In genomic region chr13:43544011-43544410, GRCh38 we compare ENCODE assay signal across 20 cellular contexts.
A peak's percentile ranks its signal among the peaks of the same experiment; 100 is the strongest.
DNase-seq lines count a peak whose midpoint lies in the region; ATAC-seq and TF ChIP-seq lines count a peak whose summit lies in the region.
"Had no signal": no experiment of that assay in that cellular context is flagged by ENCODE, and none has a peak within 500 bp of the region (broad histone marks: within the 10 kb centered on the region; RNA-seq: fewer than 3 reads in every experiment).

No MANE protein-coding gene starts in this region.

- no peak for TF ChIP-seq POLR2A in sigmoid colon (IDR thresholded peaks at IDR 0.05)

- no peaks in the 10 kb centered on the region for H3K9me3 ChIP-seq in sigmoid colon
- no peaks in the 10 kb centered on the region for H3K9me3 ChIP-seq in A673 (ENCODE audit: low read depth, low read length, poor library complexity, severe bottlenecking)
- no peaks in the 10 kb centered on the region for H3K9me3 ChIP-seq in aorta (ENCODE audit: control insufficient read depth, low read length)
- H3K9me3 ChIP-seq: SJCRH30 had no signal

- TF ChIP-seq EP300 in sigmoid colon (IDR thresholded peaks at IDR 0.05), result peak in 1 of 4 donors; percentile 39

- ATAC-seq in SK-N-SH treated with all-trans-retinoic acid at 6 μM for 48 hours, result peak; percentile 66
- no peak for ATAC-seq in HG02678 (IDR thresholded peaks at IDR 0.05; ENCODE audit: unreplicated experiment)
- no peak for ATAC-seq in aorta (ENCODE audit: low FRiP score)
- no peak for ATAC-seq in GM18907 (IDR thresholded peaks at IDR 0.05; ENCODE audit: unreplicated experiment)
- ATAC-seq: activated CD4-positive, CD25-positive, alpha-beta regulatory T cell treated with anti-CD3 and anti-CD28 coated beads, Interleukin-2, amount 50 U/mL, for 24 hours had no signal

- H3K4me3 ChIP-seq in fibroblast of mammary gland (ENCODE audit: control insufficient read depth, low read depth, low read length), result no peak overlapping the region
- H3K4me3 ChIP-seq in sigmoid colon, result no peak overlapping the region
- H3K4me3 ChIP-seq in A673 (ENCODE audit: low read depth, low read length, poor library complexity, severe bottlenecking), result no peak overlapping the region
- H3K4me3 ChIP-seq in aorta (ENCODE audit: low read length in 2 of 2), result no peak overlapping the region
- H3K4me3 ChIP-seq: hepatocyte, SJCRH30, thoracic aorta had no signal

- DNase-seq in HCEC 1CT (peak; percentile 34), fibroblast of mammary gland (ENCODE audit: low read depth) (peak; percentile 73), sigmoid colon (peak; percentile 77), A673 (ENCODE audit: low spot score) (no peak), aorta (no peak)
- DNase-seq: activated naive CD8-positive, alpha-beta T cell treated with anti-CD3 and anti-CD28 coated beads, Interleukin-2, amount 10 ng/mL, durations not matched to agents 7 days and 5 days; central memory CD4-positive, alpha-beta T cell; DMS 273 treated with DMSO at 0.1 percent for 48 hours; kidney; MV-4-11; NCI-H2029 treated with DMSO at 0.1 percent for 48 hours; NCI-H510A treated with DMSO at 0.1 percent for 48 hours; stimulated activated CD4-positive, alpha-beta T cell treated with anti-CD3 and anti-CD28 coated beads, Interleukin-12 subunit alpha, Interleukin-12 subunit beta, amount 100 ng/mL, for 4 hours had no signal

- H3K27ac ChIP-seq in sigmoid colon (peak overlapping the region; percentile 21 to 69 (median 60)), A673 (ENCODE audit: low read depth, low read length, poor library complexity, severe bottlenecking) (no peak overlapping the region), aorta (ENCODE audit: low read depth in 1 of 2, low read length in 2 of 2) (no peak overlapping the region)
- H3K27ac ChIP-seq: hepatocyte, SJCRH30, thoracic aorta had no signal

- no peak for TF ChIP-seq CTCF in fibroblast of mammary gland (conservative IDR thresholded peaks at IDR 0.05; ENCODE audit: control insufficient read depth, insufficient read depth, low read depth, low read length)
- TF ChIP-seq CTCF in sigmoid colon (IDR thresholded peaks at IDR 0.05), result no peak
- TF ChIP-seq CTCF in A673 (conservative IDR thresholded peaks at IDR 0.05; ENCODE audit: low read depth, low read length), result no peak

- H3K36me3 ChIP-seq in sigmoid colon (no peaks in the 10 kb centered on the region), A673 (ENCODE audit: insufficient read depth, low read length, poor library complexity, severe bottlenecking) (no peaks in the 10 kb centered on the region), aorta (ENCODE audit: control insufficient read depth in 1 of 2, insufficient read depth in 2 of 2, low read length in 1 of 2) (no peaks in the 10 kb centered on the region)
- H3K36me3 ChIP-seq: SJCRH30, thoracic aorta had no signal

- intact Hi-C loops in sigmoid colon (cut with DNase I) (loop anchor here (10.0 kb wide), 1 partner anchor 331 kb away; the partner anchor contains the start of genes CCDC122 and LACC1), A673 (cut with micrococcal nuclease; ENCODE audit: unreplicated experiment) (no loop called here), aorta (cut with DNase I) (no loop called here)

- 85 to 94% methylated on average over 2 of the region's 2 CpGs for WGBS in sigmoid colon, 2 donors
- WGBS in aorta, 2 donors, result 54 to 63% methylated on average over 2 of the region's 2 CpGs

- H3K4me1 ChIP-seq in sigmoid colon (peaks cover 0 to 43% (median 32%) of the 10 kb centered on the region in 4 donors), A673 (ENCODE audit: insufficient read depth, low read length, poor library complexity, severe bottlenecking) (no peaks in the 10 kb centered on the region), aorta (ENCODE audit: control insufficient read depth in 1 of 2, insufficient read depth in 2 of 2, low read length in 2 of 2) (peaks cover 0 to 8% of the 10 kb centered on the region in 2 donors)

- H3K27me3 ChIP-seq in sigmoid colon (no peaks in the 10 kb centered on the region), A673 (replicated peaks; ENCODE audit: insufficient read depth, low read depth, low read length, poor library complexity) (no peaks in the 10 kb centered on the region), aorta (ENCODE audit: control insufficient read depth in 1 of 2, insufficient read depth in 2 of 2, low read length in 1 of 2) (no peaks in the 10 kb centered on the region)
- H3K27me3 ChIP-seq: hepatocyte, SJCRH30 had no signal

- POLR2A ChIA-PET in A673 (lab: Charles Lee; ENCODE audit: low non-redundant PET), result no interaction called here

- BruUV-seq in A673 (replicated peaks; lab: Mats Ljungman, UMichigan), result no TSS peak

- CTCF ChIA-PET in A673 (lab: Charles Lee), result no interaction called here

TF ChIP-seq in SK-N-SH treated with all-trans-retinoic acid at 6 μM for 48 hours, 23 proteins besides CTCF, POLR2A, EP300 and RAD21:
- TF ChIP-seq CSRNP3 (CRISPR knock-in tag; IDR thresholded peaks at IDR 0.05) (no peak), ISL1 (CRISPR knock-in tag; IDR thresholded peaks at IDR 0.05) (peak; percentile 67)

Comparison
In these comparisons a context has a peak if more than half of its experiments do, and no peak if none do; other contexts are left out.
1. DNase-seq: peak in HCEC 1CT (single experiment), fibroblast of mammary gland (single experiment) and sigmoid colon (single experiment); none in A673 (single experiment) and aorta (0 of 2).
2. H3K27ac ChIP-seq: peak in sigmoid colon (4 of 4); none in A673 (single experiment) and aorta (0 of 2).